Comparison of ENCODE assay signal across 8 cellular contexts in genomic region chr18:74290831-74291770, GRCh38. TPM values are rescaled to one million over a fixed set of nuclear protein-coding genes. Genes with fewer than 3 reads are reported as not detected.
DNase-seq lines count a peak whose midpoint lies in the region; ATAC-seq and TF ChIP-seq lines count a peak whose summit lies in the region.

No MANE protein-coding gene starts in this region.

- H3K27me3 ChIP-seq in breast epithelium (no peaks in the 10 kb centered on the region), left lung (peaks cover 0 to 7% of the 10 kb centered on the region in 2 donors), tibial artery (no peaks in the 10 kb centered on the region)

- intact Hi-C loops in activated CD4-positive, alpha-beta T cell treated with anti-CD3 and anti-CD28 coated beads, Interleukin-2, amount 10 ng/mL, durations not matched to agents 24 days and 14 days (cut with micrococcal nuclease): loop anchor here (1.0 to 5.0 kb wide), 3 partner anchors 44 to 306 kb away; partner anchors contain the start of gene ZNF407
- intact Hi-C loops in breast epithelium (cut with DNase I; ENCODE audit: low total_unique reads): no loop called here
- intact Hi-C loops in left lung (cut with DNase I): no loop called here
- intact Hi-C loops in tibial artery (cut with DNase I; ENCODE audit: low total_unique reads): loop anchor here (5.0 kb wide), 3 partner anchors 144 to 306 kb away; partner anchors contain the start of genes CNDP2, FBXO15, TIMM21 and ZNF407

- H3K4me3 ChIP-seq in breast epithelium (peak overlapping the region; percentile 78 to 96 (median 85)), left lung (peak overlapping the region; percentile 82 to 89), tibial artery (peak overlapping the region; percentile 74 to 91)

- peaks cover 3% of the 10 kb centered on the region for H3K36me3 Mint-ChIP-seq in activated CD4-positive, alpha-beta T cell treated with anti-CD3 and anti-CD28 coated beads, Interleukin-2, amount 10 ng/mL, durations not matched to agents 24 days and 14 days (ENCODE audit: low read depth)

- H3K27ac ChIP-seq in breast epithelium: peak overlapping the region; percentile 65 to 86
- H3K27ac ChIP-seq in left lung: peak overlapping the region; percentile 78 to 80
- H3K27ac ChIP-seq in tibial artery: peak overlapping the region; percentile 66 to 79

- H3K36me3 ChIP-seq in breast epithelium: no peaks in the 10 kb centered on the region
- H3K36me3 ChIP-seq in left lung: no peaks in the 10 kb centered on the region
- H3K36me3 ChIP-seq in tibial artery: no peaks in the 10 kb centered on the region

- peak overlapping the region; percentile 51 for H3K4me3 Mint-ChIP-seq in activated CD4-positive, alpha-beta T cell treated with anti-CD3 and anti-CD28 coated beads, Interleukin-2, amount 10 ng/mL, durations not matched to agents 24 days and 14 days

- H3K4me1 Mint-ChIP-seq in activated CD4-positive, alpha-beta T cell treated with anti-CD3 and anti-CD28 coated beads, Interleukin-2, amount 10 ng/mL, durations not matched to agents 24 days and 14 days: peaks cover 9% of the 10 kb centered on the region

- H3K27ac Mint-ChIP-seq in activated CD4-positive, alpha-beta T cell treated with anti-CD3 and anti-CD28 coated beads, Interleukin-2, amount 10 ng/mL, durations not matched to agents 24 days and 14 days: peak overlapping the region; percentile 88

- TF ChIP-seq POLR2A in breast epithelium (IDR thresholded peaks at IDR 0.05): no peak

- peak; percentile 48 for ATAC-seq in left lung
- ATAC-seq in HG03196 (IDR thresholded peaks at IDR 0.05; ENCODE audit: unreplicated experiment): no peak

- TF ChIP-seq CTCF in breast epithelium (IDR thresholded peaks at IDR 0.05) (peak; percentile 19 to 40 (median 21)), left lung (IDR thresholded peaks at IDR 0.05) (no peak), tibial artery (IDR thresholded peaks at IDR 0.05) (no peak)

- H3K4me1 ChIP-seq in breast epithelium: peaks cover 3 to 5% of the 10 kb centered on the region in 2 donors
- peaks cover 0 to 57% of the 10 kb centered on the region in 2 donors for H3K4me1 ChIP-seq in left lung
- peaks cover 0 to 34% (median 22%) of the 10 kb centered on the region in 4 donors for H3K4me1 ChIP-seq in tibial artery

- DNase-seq in activated CD4-positive, alpha-beta T cell treated with anti-CD3 and anti-CD28 coated beads, Interleukin-2, amount 10 ng/mL, durations not matched to agents 24 days and 14 days: no peak
- DNase-seq in activated CD4-positive, alpha-beta T cell treated with anti-CD3 and anti-CD28 coated beads for 1 hour: no peak
- peak; percentile 86 for DNase-seq in NCI-H510A treated with DMSO at 0.1 percent for 48 hours (lab: John Stamatoyannopoulos, UW)
- peak in 1 of 2 donors; percentile 73 for DNase-seq in breast epithelium (ENCODE audit: low spot score in 2 of 2)
- DNase-seq in left lung: peak in 1 of 2 donors; percentile 86
- no peak for DNase-seq in tibial artery
- no peak for DNase-seq in dermis blood vessel endothelial cell

- H3K9me3 Mint-ChIP-seq in activated CD4-positive, alpha-beta T cell treated with anti-CD3 and anti-CD28 coated beads, Interleukin-2, amount 10 ng/mL, durations not matched to agents 24 days and 14 days: no peaks in the 10 kb centered on the region

- no peaks in the 10 kb centered on the region for H3K9me3 ChIP-seq in breast epithelium
- H3K9me3 ChIP-seq in left lung: no peaks in the 10 kb centered on the region
- no peaks in the 10 kb centered on the region for H3K9me3 ChIP-seq in tibial artery

- peaks cover 16% of the 10 kb centered on the region for H3K27me3 Mint-ChIP-seq in activated CD4-positive, alpha-beta T cell treated with anti-CD3 and anti-CD28 coated beads, Interleukin-2, amount 10 ng/mL, durations not matched to agents 24 days and 14 days

RNA-seq across cellular contexts. Expression of gene CYB5A, which starts 0.7 kb away (rescaled TPM):
- 34.8 and 40.7 TPM in 2 replicates for total RNA-seq in activated CD4-positive, alpha-beta T cell treated with anti-CD3 and anti-CD28 coated beads, Interleukin-2, amount 10 ng/mL, durations not matched to agents 24 days and 14 days
- 100 to 1,000 TPM; 185 to 646 (median 300) TPM for total RNA-seq in breast epithelium
- 100 to 1,000 TPM; 347 to 508 TPM for total RNA-seq in left lung
- total RNA-seq in dermis blood vessel endothelial cell: 58.3 and 86.8 TPM in 2 replicates

RNA-seq across cellular contexts. Expression of gene C18orf63, which starts 24.5 kb away (rescaled TPM):
- total RNA-seq in activated CD4-positive, alpha-beta T cell treated with anti-CD3 and anti-CD28 coated beads, Interleukin-2, amount 10 ng/mL, durations not matched to agents 24 days and 14 days: not detected in 2 replicates
- under 1 TPM in 1 of 3 donors, not detected in 2; 0.16 TPM for total RNA-seq in breast epithelium
- under 1 TPM; 0.16 to 0.26 TPM for total RNA-seq in left lung
- total RNA-seq in dermis blood vessel endothelial cell: not detected in 2 replicates

Comparison
In these comparisons a context has a peak if more than half of its experiments do, and no peak if none do; other contexts are left out.
1. CTCF ChIP-seq: peak in breast epithelium (3 of 3); none in left lung (0 of 2) and tibial artery (0 of 2).
2. intact Hi-C loops: an anchor here in activated CD4-positive, alpha-beta T cell treated with anti-CD3 and anti-CD28 coated beads, Interleukin-2, amount 10 ng/mL, durations not matched to agents 24 days and 14 days (1.0 to 5.0 kb wide) and tibial artery (5.0 kb wide); none called in breast epithelium and left lung.
3. Peak in every context shown above with its lines, with median percentiles within 50 percentile points of each other: H3K27ac ChIP-seq and H3K4me3 ChIP-seq.